Comparison of ENCODE assay signal across 11 cellular contexts in genomic region chr15:91948001-91948608, GRCh38.
DNase-seq lines count a peak whose midpoint lies in the region; ATAC-seq and TF ChIP-seq lines count a peak whose summit lies in the region.
"Had no signal": no experiment of that assay in that cellular context is flagged by ENCODE, and none has a peak within 500 bp of the region (broad histone marks: within the 10 kb centered on the region; RNA-seq: fewer than 3 reads in every experiment).

No MANE protein-coding gene starts in this region.

- H3K9me3 ChIP-seq in body of pancreas (no peaks in the 10 kb centered on the region), iPS-15b (ENCODE audit: control insufficient read depth, insufficient read depth, low read length) (no peaks in the 10 kb centered on the region), thyroid gland (no peaks in the 10 kb centered on the region)

- ATAC-seq in body of pancreas (peak; percentile 79), GM19455 (IDR thresholded peaks at IDR 0.05; ENCODE audit: unreplicated experiment) (no peak), GM18498 (IDR thresholded peaks at IDR 0.05; ENCODE audit: unreplicated experiment) (no peak)

- intact Hi-C loops in body of pancreas (cut with DNase I), result no loop called here
- intact Hi-C loops in thyroid gland (cut with DNase I), result loop anchor here (10.0 kb wide), 1 partner anchor 93 kb away; the partner anchor contains the start of gene SLCO3A1

- no peak overlapping the region for H3K9ac ChIP-seq in iPS-15b (ENCODE audit: low read depth, low read length)

- peak overlapping the region; percentile 72 to 88 (median 80) for H3K27ac ChIP-seq in body of pancreas
- peak overlapping the region in 1 of 3 donors; percentile 26 for H3K27ac ChIP-seq in thyroid gland
- H3K27ac ChIP-seq: 22Rv1 had no signal

- peak; percentile 13 for DNase-seq in DMS79 treated with DMSO at 0.1 percent for 48 hours (lab: John Stamatoyannopoulos, UW)
- no peak for DNase-seq in DMS79 (lab: John Stamatoyannopoulos, UW)
- DNase-seq in body of pancreas, result peak; percentile 35 to 66 (median 49)
- peak; percentile 37 to 49 for DNase-seq in thyroid gland
- no peak for DNase-seq in HuH-7.5 (ENCODE audit: low spot score)
- DNase-seq: naive B cell, NCI-H2227 treated with DMSO at 0.1 percent for 48 hours had no signal

- H3K4me3 ChIP-seq in body of pancreas, result no peak overlapping the region
- H3K4me3 ChIP-seq in iPS-15b (ENCODE audit: low read depth, low read length), result peak overlapping the region; percentile 0
- H3K4me3 ChIP-seq in thyroid gland (replicated peaks in 1 of 3), result no peak overlapping the region

- H3K4me1 ChIP-seq in body of pancreas (peaks cover 55% of the 10 kb centered on the region), iPS-15b (ENCODE audit: control insufficient read depth, insufficient read depth, low read length) (peaks cover 21% of the 10 kb centered on the region), thyroid gland (peaks cover 24 to 52% of the 10 kb centered on the region in 2 donors)

- H3K27me3 ChIP-seq in body of pancreas, result no peaks in the 10 kb centered on the region
- H3K27me3 ChIP-seq in iPS-15b (ENCODE audit: control insufficient read depth, insufficient read depth, low read length), result no peaks in the 10 kb centered on the region
- H3K27me3 ChIP-seq in thyroid gland, result no peaks in the 10 kb centered on the region

- TF ChIP-seq CTCF in body of pancreas (IDR thresholded peaks at IDR 0.05) (no peak), thyroid gland (IDR thresholded peaks at IDR 0.05) (no peak)

- 8 to 11% methylated on average over 9 to 12 of the region's 12 CpGs for WGBS in body of pancreas, 2 donors
- WGBS in thyroid gland, 2 donors, result 50 to 51% methylated on average over 11 to 12 of the region's 12 CpGs

- H3K36me3 ChIP-seq in body of pancreas (replicated peaks in 1 of 2; ENCODE audit: insufficient read depth in 1 of 2, low read depth in 2 of 2) (no peaks in the 10 kb centered on the region), iPS-15b (ENCODE audit: control insufficient read depth, insufficient read depth, low read length) (no peaks in the 10 kb centered on the region), thyroid gland (no peaks in the 10 kb centered on the region)

- TF ChIP-seq POLR2A in body of pancreas (IDR thresholded peaks at IDR 0.05), result peak in 1 of 3 donors; percentile 32
- no peak for TF ChIP-seq POLR2A in thyroid gland (IDR thresholded peaks at IDR 0.05)

Comparison
In these comparisons a context has a peak if more than half of its experiments do, and no peak if none do; other contexts are left out.
1. DNase-seq: peak in DMS79 treated with DMSO at 0.1 percent for 48 hours (single experiment), body of pancreas (4 of 4) and thyroid gland (2 of 2); none in DMS79 (single experiment) and HuH-7.5 (single experiment).